Comparison of ENCODE assay signal across 1 cellular context in genomic region chr6:35073211-35073610, GRCh38.
TF ChIP-seq lines count a peak whose summit lies in the region.

No MANE protein-coding gene starts in this region.

TF ChIP-seq in SK-N-SH, 30 proteins besides CTCF, POLR2A, EP300 and RAD21 (continued from another document):
- no peak for TF ChIP-seq TAF1 (IDR thresholded peaks at IDR 0.05; ENCODE audit: borderline replicate concordance, low read depth, low read length)
- no peak for TF ChIP-seq YY1 (IDR thresholded peaks at IDR 0.05; ENCODE audit: low read depth)
- no peak for TF ChIP-seq MAX (IDR thresholded peaks at IDR 0.05; ENCODE audit: low read depth)
- TF ChIP-seq GATA2 (CRISPR knock-in tag; IDR thresholded peaks at IDR 0.05) = no peak
- no peak for TF ChIP-seq IRF3 (IDR thresholded peaks at IDR 0.05; ENCODE audit: low read depth, low read length)
- TF ChIP-seq TEAD4 (IDR thresholded peaks at IDR 0.05; ENCODE audit: borderline replicate concordance, insufficient read depth) = no peak
- TF ChIP-seq SIN3A (IDR thresholded peaks at IDR 0.05; ENCODE audit: borderline replicate concordance, low read depth, low read length) = no peak
- TF ChIP-seq POLR2AphosphoS5 (IDR thresholded peaks at IDR 0.05; ENCODE audit: low read depth, low read length) = no peak
